ENCODE assay signal across 15 cellular contexts in genomic region chr11:122742350-122742749, GRCh38.
DNase-seq lines count a peak whose midpoint lies in the region; ATAC-seq and TF ChIP-seq lines count a peak whose summit lies in the region.
"Had no signal": no experiment of that assay in that cellular context is flagged by ENCODE, and none has a peak within 500 bp of the region (broad histone marks: within the 10 kb centered on the region; RNA-seq: fewer than 3 reads in every experiment).

No MANE protein-coding gene starts in this region.

- H3K9me3 ChIP-seq in tibial nerve (no peaks in the 10 kb centered on the region), BE2C (no peaks in the 10 kb centered on the region)
- H3K9me3 ChIP-seq: A549, thyroid gland had no signal

- no peak for ATAC-seq in activated CD8-positive, alpha-beta T cell treated with anti-CD3 and anti-CD28 coated beads for 36 hours
- ATAC-seq in activated CD8-positive, alpha-beta T cell treated with anti-CD3 and anti-CD28 coated beads, Interleukin-2, amount 10 ng/mL, durations not matched to agents 7 days and 5 days, result no peak

- H3K4me3 ChIP-seq in choroid plexus epithelial cell (ENCODE audit: low read depth, low read length) (no peak overlapping the region), tibial nerve (no peak overlapping the region), BE2C (ENCODE audit: low read depth, low read length) (no peak overlapping the region)
- H3K4me3 ChIP-seq: A549, thyroid gland had no signal

- TF ChIP-seq EP300 in tibial nerve (IDR thresholded peaks at IDR 0.05), result no peak

- peak overlapping the region in 3 of 4 donors; percentile 61 to 75 (median 74) for H3K27ac ChIP-seq in tibial nerve
- H3K27ac ChIP-seq: thyroid gland had no signal

- H3K4me1 Mint-ChIP-seq in activated CD8-positive, alpha-beta T cell treated with anti-CD3 and anti-CD28 coated beads for 36 hours (ENCODE audit: low read depth), result no peaks in the 10 kb centered on the region
- H3K4me1 Mint-ChIP-seq in activated CD8-positive, alpha-beta T cell treated with anti-CD3 and anti-CD28 coated beads, Interleukin-2, amount 10 ng/mL, durations not matched to agents 7 days and 5 days (ENCODE audit: low read depth), result peaks cover 20% of the 10 kb centered on the region
- H3K4me1 Mint-ChIP-seq: activated CD4-positive, alpha-beta T cell treated with anti-CD3 and anti-CD28 coated beads, Interleukin-2, amount 10 ng/mL, durations not matched to agents 7 days and 5 days had no signal

- H3K4me3 Mint-ChIP-seq in activated CD8-positive, alpha-beta T cell treated with anti-CD3 and anti-CD28 coated beads for 36 hours, result no peak overlapping the region
- H3K4me3 Mint-ChIP-seq in activated CD8-positive, alpha-beta T cell treated with anti-CD3 and anti-CD28 coated beads, Interleukin-2, amount 10 ng/mL, durations not matched to agents 7 days and 5 days, result no peak overlapping the region
- H3K4me3 Mint-ChIP-seq: activated CD4-positive, alpha-beta T cell treated with anti-CD3 and anti-CD28 coated beads, Interleukin-2, amount 10 ng/mL, durations not matched to agents 7 days and 5 days; memory B cell had no signal

- H3K27me3 Mint-ChIP-seq in activated CD8-positive, alpha-beta T cell treated with anti-CD3 and anti-CD28 coated beads for 36 hours, result no peaks in the 10 kb centered on the region
- no peaks in the 10 kb centered on the region for H3K27me3 Mint-ChIP-seq in activated CD8-positive, alpha-beta T cell treated with anti-CD3 and anti-CD28 coated beads, Interleukin-2, amount 10 ng/mL, durations not matched to agents 7 days and 5 days (ENCODE audit: low read depth)
- H3K27me3 Mint-ChIP-seq: memory B cell had no signal

- H3K9me3 Mint-ChIP-seq in activated CD8-positive, alpha-beta T cell treated with anti-CD3 and anti-CD28 coated beads for 36 hours, result no peaks in the 10 kb centered on the region
- H3K9me3 Mint-ChIP-seq in activated CD8-positive, alpha-beta T cell treated with anti-CD3 and anti-CD28 coated beads, Interleukin-2, amount 10 ng/mL, durations not matched to agents 7 days and 5 days (ENCODE audit: insufficient read depth), result no peaks in the 10 kb centered on the region
- H3K9me3 Mint-ChIP-seq: activated CD4-positive, alpha-beta T cell treated with anti-CD3 and anti-CD28 coated beads, Interleukin-2, amount 10 ng/mL, durations not matched to agents 7 days and 5 days had no signal

- H3K36me3 Mint-ChIP-seq in activated CD8-positive, alpha-beta T cell treated with anti-CD3 and anti-CD28 coated beads for 36 hours (ENCODE audit: low read depth), result no peaks in the 10 kb centered on the region
- H3K36me3 Mint-ChIP-seq in activated CD8-positive, alpha-beta T cell treated with anti-CD3 and anti-CD28 coated beads, Interleukin-2, amount 10 ng/mL, durations not matched to agents 7 days and 5 days (ENCODE audit: low read depth), result peaks cover 19% of the 10 kb centered on the region
- H3K36me3 Mint-ChIP-seq: memory B cell had no signal

- H3K4me1 ChIP-seq in tibial nerve, result peaks cover 0 to 27% (median 10%) of the 10 kb centered on the region in 4 donors
- no peaks in the 10 kb centered on the region for H3K4me1 ChIP-seq in BE2C

- DNase-seq in activated CD8-positive, alpha-beta T cell treated with anti-CD3 and anti-CD28 coated beads for 36 hours, result no peak
- DNase-seq in activated CD8-positive, alpha-beta T cell treated with anti-CD3 and anti-CD28 coated beads, Interleukin-2, amount 10 ng/mL, durations not matched to agents 7 days and 5 days, result no peak
- DNase-seq in choroid plexus epithelial cell (ENCODE audit: low read depth) (peak; percentile 48), mucosa of gallbladder (ENCODE audit: low spot score) (peak; percentile 28), tibial nerve (ENCODE audit: low spot score in 2 of 2) (no peak), BE2C (no peak)
- no peak for DNase-seq in activated CD8-positive, alpha-beta memory T cell treated with anti-CD3 and anti-CD28 coated beads for 24 hours
- no peak for DNase-seq in stimulated activated CD4-positive, alpha-beta T cell treated with anti-CD3 and anti-CD28 coated beads, Interleukin-2, amount 100 ng/mL, for 48 hours
- DNase-seq: activated CD4-positive, alpha-beta T cell treated with anti-CD3 and anti-CD28 coated beads, Interleukin-2, amount 10 ng/mL, durations not matched to agents 7 days and 5 days; Calu3; NCI-H187 treated with DMSO at 0.1 percent for 48 hours; NCI-H526 treated with DMSO at 0.1 percent for 48 hours had no signal

- WGBS in tibial nerve, 2 donors, result 38 to 67% methylated on average over 7 of the region's 7 CpGs

- H3K27ac Mint-ChIP-seq in activated CD8-positive, alpha-beta T cell treated with anti-CD3 and anti-CD28 coated beads for 36 hours, result peak overlapping the region; percentile 18
- no peak overlapping the region for H3K27ac Mint-ChIP-seq in activated CD8-positive, alpha-beta T cell treated with anti-CD3 and anti-CD28 coated beads, Interleukin-2, amount 10 ng/mL, durations not matched to agents 7 days and 5 days
- H3K27ac Mint-ChIP-seq: activated CD4-positive, alpha-beta T cell treated with anti-CD3 and anti-CD28 coated beads, Interleukin-2, amount 10 ng/mL, durations not matched to agents 7 days and 5 days; memory B cell had no signal

- CTCF ChIA-PET in activated CD8-positive, alpha-beta T cell treated with anti-CD3 and anti-CD28 coated beads for 36 hours (lab: Charles Lee), result interaction anchor here (3.0 to 4.7 kb wide), 2 partner anchors 13 to 15 kb away, joined by 12 to 49 read pairs; no protein-coding TSS in a partner anchor
- CTCF ChIA-PET in activated CD8-positive, alpha-beta T cell treated with anti-CD3 and anti-CD28 coated beads, Interleukin-2, amount 10 ng/mL, durations not matched to agents 7 days and 5 days (lab: Charles Lee), result interaction anchor here (1.4 to 7.5 kb wide), 5 partner anchors 13 to 109 kb away, joined by 3 to 108 read pairs (median 16); no protein-coding TSS in a partner anchor

- TF ChIP-seq POLR2A in tibial nerve (IDR thresholded peaks at IDR 0.05), result no peak

- intact Hi-C loops in activated CD8-positive, alpha-beta T cell treated with anti-CD3 and anti-CD28 coated beads for 36 hours (cut with micrococcal nuclease), result no loop called here

- H3K36me3 ChIP-seq in tibial nerve (no peaks in the 10 kb centered on the region), BE2C (no peaks in the 10 kb centered on the region)
- H3K36me3 ChIP-seq: thyroid gland had no signal

- no peak for TF ChIP-seq CTCF in activated CD8-positive, alpha-beta T cell treated with anti-CD3 and anti-CD28 coated beads for 36 hours (IDR thresholded peaks at IDR 0.05)
- TF ChIP-seq CTCF in choroid plexus epithelial cell (conservative IDR thresholded peaks at IDR 0.05; ENCODE audit: low read depth, low read length) (no peak), tibial nerve (IDR thresholded peaks at IDR 0.05) (no peak), BE2C (IDR thresholded peaks at IDR 0.05; ENCODE audit: low read depth, low read length) (no peak)

- H3K27me3 ChIP-seq in tibial nerve (no peaks in the 10 kb centered on the region), BE2C (peaks cover 3% of the 10 kb centered on the region)
- H3K27me3 ChIP-seq: thyroid gland had no signal

- POLR2A ChIA-PET in activated CD8-positive, alpha-beta T cell treated with anti-CD3 and anti-CD28 coated beads for 36 hours (lab: Charles Lee), result interaction anchor here (1.2 to 7.2 kb wide), 5 partner anchors 15 to 86 kb away, joined by 3 to 38 read pairs (median 11); partner anchors contain the start of gene UBASH3B
- POLR2A ChIA-PET in activated CD8-positive, alpha-beta T cell treated with anti-CD3 and anti-CD28 coated beads, Interleukin-2, amount 10 ng/mL, durations not matched to agents 7 days and 5 days (lab: Charles Lee), result interaction anchor here (2.0 to 2.5 kb wide), 2 partner anchors 45 to 86 kb away, joined by 10 to 11 read pairs; partner anchors contain the start of gene UBASH3B

Comparison
In these comparisons a context has a peak if more than half of its experiments do, and no peak if none do; other contexts are left out.
1. DNase-seq: peak in choroid plexus epithelial cell (single experiment) and mucosa of gallbladder (single experiment); none in activated CD8-positive, alpha-beta T cell treated with anti-CD3 and anti-CD28 coated beads for 36 hours (single experiment), activated CD8-positive, alpha-beta T cell treated with anti-CD3 and anti-CD28 coated beads, Interleukin-2, amount 10 ng/mL, durations not matched to agents 7 days and 5 days (single experiment), tibial nerve (0 of 2), activated CD8-positive, alpha-beta memory T cell treated with anti-CD3 and anti-CD28 coated beads for 24 hours (single experiment), BE2C (single experiment) and stimulated activated CD4-positive, alpha-beta T cell treated with anti-CD3 and anti-CD28 coated beads, Interleukin-2, amount 100 ng/mL, for 48 hours (0 of 2).